ENCODE assay signal across 25 cellular contexts in the genomic region with DNA sequence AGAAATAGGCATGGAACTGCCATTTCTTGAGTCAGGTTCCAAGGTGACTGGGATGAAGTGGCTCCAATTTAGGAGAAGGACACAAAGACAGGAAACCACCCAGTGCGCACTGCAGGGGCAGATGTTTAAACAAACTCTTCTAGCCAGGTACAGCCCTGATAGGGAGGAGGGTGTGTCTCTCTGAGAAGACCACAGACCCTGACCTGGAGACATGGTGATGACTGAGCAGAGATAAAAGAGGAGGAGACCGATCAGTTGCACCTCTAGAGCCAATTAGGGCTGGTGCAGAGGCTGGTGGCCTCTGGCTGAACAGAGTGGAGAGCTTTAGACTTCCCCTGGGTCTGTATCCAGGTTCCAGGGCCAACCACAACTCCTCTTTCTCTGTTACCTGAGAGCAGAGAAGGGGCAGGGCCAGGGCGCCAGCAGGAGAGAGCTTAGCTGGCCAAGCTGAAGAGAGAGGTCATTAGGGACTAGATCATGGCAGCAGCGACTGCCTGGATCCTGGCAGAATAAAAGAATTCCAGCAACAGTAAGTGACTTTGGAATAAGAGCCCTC.
"Had no signal": no experiment of that assay in that cellular context is flagged by ENCODE, and none has a peak within 500 bp of the region (broad histone marks: within the 10 kb centered on the region; RNA-seq: fewer than 3 reads in every experiment).

No MANE protein-coding gene starts in this region.

- FAIRE-seq: kidney, urothelium cell line had no signal

- H3K4me3 Mint-ChIP-seq: activated CD4-positive, alpha-beta T cell treated with anti-CD3 and anti-CD28 coated beads, Interleukin-2, amount 10 ng/mL, durations not matched to agents 7 days and 5 days; activated CD8-positive, alpha-beta memory T cell treated with anti-CD3 and anti-CD28 coated beads, Interleukin-2, amount 10 ng/mL, durations not matched to agents 7 days and 5 days; activated CD8-positive, alpha-beta T cell treated with anti-CD3 and anti-CD28 coated beads for 36 hours; activated T-helper 17 cell treated with anti-CD3 and anti-CD28 coated beads, Interleukin-2, amount 50 U/mL, for 72 hours; stimulated activated naive CD8-positive, alpha-beta T cell treated with anti-CD3 and anti-CD28 coated beads, Interleukin-15, amount 100 ng/mL, for 72 hours had no signal

- H3K4me1 Mint-ChIP-seq: activated T-helper 17 cell treated with anti-CD3 and anti-CD28 coated beads, Interleukin-2, amount 50 U/mL, for 72 hours had no signal

- H3K36me3 Mint-ChIP-seq: activated CD8-positive, alpha-beta memory T cell treated with anti-CD3 and anti-CD28 coated beads, Interleukin-2, amount 10 ng/mL, durations not matched to agents 7 days and 5 days; naive B cell had no signal

- H3K27ac ChIP-seq: brain microvascular endothelial cell, foreskin keratinocyte, lower lobe of right lung, spleen, tibial nerve, VCaP had no signal

- H3K27ac Mint-ChIP-seq: activated CD4-positive, alpha-beta T cell treated with anti-CD3 and anti-CD28 coated beads, Interleukin-2, amount 10 ng/mL, durations not matched to agents 7 days and 5 days; activated CD8-positive, alpha-beta memory T cell treated with anti-CD3 and anti-CD28 coated beads, Interleukin-2, amount 10 ng/mL, durations not matched to agents 7 days and 5 days; activated CD8-positive, alpha-beta T cell treated with anti-CD3 and anti-CD28 coated beads for 36 hours; activated naive CD4-positive, alpha-beta T cell treated with anti-CD3 and anti-CD28 coated beads, Interleukin-2, amount 50 U/mL, for 72 hours; activated T-helper 17 cell treated with anti-CD3 and anti-CD28 coated beads, Interleukin-2, amount 50 U/mL, for 72 hours; stimulated activated naive CD8-positive, alpha-beta T cell treated with anti-CD3 and anti-CD28 coated beads, Interleukin-15, amount 100 ng/mL, for 72 hours had no signal

- H3K27me3 ChIP-seq: brain microvascular endothelial cell, foreskin keratinocyte, spleen, tibial nerve had no signal

- H3K9me3 Mint-ChIP-seq: activated CD4-positive, alpha-beta T cell treated with anti-CD3 and anti-CD28 coated beads, Interleukin-2, amount 10 ng/mL, durations not matched to agents 7 days and 5 days; activated CD8-positive, alpha-beta T cell treated with anti-CD3 and anti-CD28 coated beads for 36 hours; activated naive CD4-positive, alpha-beta T cell treated with anti-CD3 and anti-CD28 coated beads, Interleukin-2, amount 50 U/mL, for 72 hours; activated T-helper 17 cell treated with anti-CD3 and anti-CD28 coated beads, Interleukin-2, amount 50 U/mL, for 72 hours; naive B cell; stimulated activated naive CD8-positive, alpha-beta T cell treated with anti-CD3 and anti-CD28 coated beads, Interleukin-15, amount 100 ng/mL, for 72 hours had no signal

- H3K36me3 ChIP-seq: brain microvascular endothelial cell, lower lobe of right lung, spleen had no signal

- DNase-seq: activated CD4-positive, alpha-beta T cell treated with anti-CD3 and anti-CD28 coated beads, Interleukin-2, amount 10 ng/mL, durations not matched to agents 7 days and 5 days; activated CD4-positive, CD25-positive, alpha-beta regulatory T cell treated with anti-CD3 and anti-CD28 coated beads, Interleukin-2, amount 50 U/mL, for 72 hours; activated CD8-positive, alpha-beta memory T cell treated with anti-CD3 and anti-CD28 coated beads, Interleukin-2, amount 10 ng/mL, durations not matched to agents 7 days and 5 days; activated CD8-positive, alpha-beta T cell treated with anti-CD3 and anti-CD28 coated beads for 36 hours; activated T-cell treated with anti-CD3 and anti-CD28 coated beads, Interleukin-2, amount 50 U/mL, for 1 hour; aorta; brain microvascular endothelial cell; central memory CD4-positive, alpha-beta T cell; dermis blood vessel endothelial cell; effector CD8-positive, alpha-beta T cell; foreskin keratinocyte; kidney; lower lobe of right lung; naive B cell; spleen; stimulated activated CD4-positive, alpha-beta T cell treated with anti-CD3 and anti-CD28 coated beads, Interleukin-4, amount 100 ng/mL, for 24 hours; stimulated activated naive CD8-positive, alpha-beta T cell treated with anti-CD3 and anti-CD28 coated beads, Interleukin-15, amount 100 ng/mL, for 72 hours; T-helper 2 cell had no signal

- H3K9me3 ChIP-seq: lower lobe of right lung, spleen, tibial nerve had no signal

- H3K4me3 ChIP-seq: lower lobe of right lung, spleen, tibial nerve had no signal

- H3K27me3 Mint-ChIP-seq: activated CD4-positive, alpha-beta T cell treated with anti-CD3 and anti-CD28 coated beads, Interleukin-2, amount 10 ng/mL, durations not matched to agents 7 days and 5 days; activated CD8-positive, alpha-beta memory T cell treated with anti-CD3 and anti-CD28 coated beads, Interleukin-2, amount 10 ng/mL, durations not matched to agents 7 days and 5 days; activated CD8-positive, alpha-beta T cell treated with anti-CD3 and anti-CD28 coated beads for 36 hours; activated T-helper 17 cell treated with anti-CD3 and anti-CD28 coated beads, Interleukin-2, amount 50 U/mL, for 72 hours; naive B cell; progenitor cell of endocrine pancreas; stimulated activated naive CD8-positive, alpha-beta T cell treated with anti-CD3 and anti-CD28 coated beads, Interleukin-15, amount 100 ng/mL, for 72 hours had no signal

- ATAC-seq: activated CD8-positive, alpha-beta memory T cell treated with anti-CD3 and anti-CD28 coated beads, Interleukin-2, amount 10 ng/mL, durations not matched to agents 7 days and 5 days; activated CD8-positive, alpha-beta T cell treated with anti-CD3 and anti-CD28 coated beads for 36 hours; activated naive CD4-positive, alpha-beta T cell treated with anti-CD3 and anti-CD28 coated beads, Interleukin-2, amount 50 U/mL, for 72 hours; activated T-helper 17 cell treated with anti-CD3 and anti-CD28 coated beads, Interleukin-2, amount 50 U/mL, for 72 hours; foreskin keratinocyte; left lobe of liver; lower lobe of right lung; stimulated activated naive CD8-positive, alpha-beta T cell treated with anti-CD3 and anti-CD28 coated beads, Interleukin-15, amount 100 ng/mL, for 72 hours had no signal
